23 cellular contexts compared by ENCODE assay signal in genomic region chr1:229537894-229538293, GRCh38. TPM values are rescaled to one million over a fixed set of nuclear protein-coding genes. Genes with fewer than 3 reads are reported as not detected.
DNase-seq lines count a peak whose midpoint lies in the region; FAIRE-seq and TF ChIP-seq lines count a peak whose summit lies in the region.
"Had no signal": no experiment of that assay in that cellular context is flagged by ENCODE, and none has a peak within 500 bp of the region (broad histone marks: within the 10 kb centered on the region; RNA-seq: fewer than 3 reads in every experiment).

No MANE protein-coding gene starts in this region.

- H3K27me3 ChIP-seq in bronchial epithelial cell (ENCODE audit: control insufficient read depth, insufficient read depth, low read length), result no peaks in the 10 kb centered on the region
- H3K27me3 ChIP-seq in tibial artery, result no peaks in the 10 kb centered on the region
- H3K27me3 ChIP-seq: colonic mucosa had no signal

- H3K36me3 ChIP-seq in KOPT-K1 (ENCODE audit: insufficient read depth, low read length), result peaks cover 91% of the 10 kb centered on the region
- H3K36me3 ChIP-seq in bronchial epithelial cell (ENCODE audit: control insufficient read depth, insufficient read depth, low read length), result peaks cover 4% of the 10 kb centered on the region
- peaks cover 71 to 91% (median 84%) of the 10 kb centered on the region in 3 donors for H3K36me3 ChIP-seq in tibial artery

- H3K4me3 ChIP-seq in bronchial epithelial cell (ENCODE audit: low read depth, low read length), result no peak overlapping the region
- H3K4me3 ChIP-seq in tibial artery, result no peak overlapping the region
- H3K4me3 ChIP-seq: colonic mucosa, GM23248, mucosa of descending colon, smooth muscle cell had no signal

- intact Hi-C loops in tibial artery (cut with DNase I; ENCODE audit: low total_unique reads) (no loop called here), posterior cingulate gyrus (cut with DNase I) (no loop called here)

- H3K27ac ChIP-seq in KOPT-K1 (ENCODE audit: low read depth, low read length, poor library complexity, severe bottlenecking) (peak overlapping the region; percentile 51), tibial artery (no peak overlapping the region)
- H3K27ac ChIP-seq: colonic mucosa, GM23248 had no signal

- DNase-seq in AML-193 (lab: John Stamatoyannopoulos, UW) (peak; percentile 97), OCI-M1 (lab: John Stamatoyannopoulos, UW) (peak; percentile 89), bronchial epithelial cell (ENCODE audit: low read depth) (no peak), tibial artery (no peak), posterior cingulate gyrus (no peak), ecto neural progenitor cell (ENCODE audit: low spot score) (no peak), NK-92 (lab: John Stamatoyannopoulos, UW; ENCODE audit: unreplicated experiment) (no peak)
- DNase-seq: ACHN; activated CD4-positive, alpha-beta memory T cell treated with anti-CD3 and anti-CD28 coated beads for 36 hours; activated naive CD4-positive, alpha-beta T cell treated with anti-CD3 and anti-CD28 coated beads, Interleukin-2, amount 50 U/mL, for 16 hours; activated T-cell treated with anti-CD3 and anti-CD28 coated beads, Interleukin-2, amount 50 U/mL, for 1 hour; colonic mucosa; GM23248; IMR-90; mucosa of descending colon; NCI-H1092; NCI-H2029; NCI-H345; NK-92 treated with Interleukin-12 subunit alpha and Interleukin-12 subunit beta, amount 100 ng/mL, for 24 hours; stimulated activated CD4-positive, alpha-beta T cell treated with anti-CD3 and anti-CD28 coated beads, Interleukin-2, amount 100 ng/mL, for 48 hours; stimulated activated naive CD4-positive, alpha-beta T cell treated with Interleukin-2 at 50 U/mL for 16 hours had no signal

- H3K4me1 ChIP-seq in tibial artery, result no peaks in the 10 kb centered on the region
- H3K4me1 ChIP-seq: colonic mucosa had no signal

- H3K9me3 ChIP-seq in KOPT-K1 (ENCODE audit: insufficient read depth, low read length, poor library complexity, severe bottlenecking) (no peaks in the 10 kb centered on the region), tibial artery (no peaks in the 10 kb centered on the region)
- H3K9me3 ChIP-seq: colonic mucosa, mucosa of descending colon had no signal

- peak; percentile 40 for FAIRE-seq in bronchial epithelial cell (lab: Jason Lieb, UNC)

- TF ChIP-seq CTCF in bronchial epithelial cell (IDR thresholded peaks at IDR 0.05; ENCODE audit: insufficient read depth, low read length, severe bottlenecking) (no peak), tibial artery (IDR thresholded peaks at IDR 0.05) (no peak)

RNA-seq across cellular contexts. Expression of gene ABCB10, which starts 20.6 kb away (rescaled TPM):
- 13.6 and 17.6 TPM in 2 replicates for total RNA-seq in bronchial epithelial cell

RNA-seq across cellular contexts. Expression of gene NUP133, which starts 29.8 kb away (rescaled TPM):
- 22.7 and 23.4 TPM in 2 replicates for total RNA-seq in bronchial epithelial cell

Comparison
In these comparisons a context has a peak if more than half of its experiments do, and no peak if none do; other contexts are left out.
1. DNase-seq: peak in AML-193 (2 of 2) and OCI-M1 (single experiment); none in bronchial epithelial cell (single experiment), tibial artery (0 of 2), posterior cingulate gyrus (0 of 10), ecto neural progenitor cell (single experiment) and NK-92 (single experiment).